Comparison of ENCODE assay signal across 1 cellular context in the genomic region with DNA sequence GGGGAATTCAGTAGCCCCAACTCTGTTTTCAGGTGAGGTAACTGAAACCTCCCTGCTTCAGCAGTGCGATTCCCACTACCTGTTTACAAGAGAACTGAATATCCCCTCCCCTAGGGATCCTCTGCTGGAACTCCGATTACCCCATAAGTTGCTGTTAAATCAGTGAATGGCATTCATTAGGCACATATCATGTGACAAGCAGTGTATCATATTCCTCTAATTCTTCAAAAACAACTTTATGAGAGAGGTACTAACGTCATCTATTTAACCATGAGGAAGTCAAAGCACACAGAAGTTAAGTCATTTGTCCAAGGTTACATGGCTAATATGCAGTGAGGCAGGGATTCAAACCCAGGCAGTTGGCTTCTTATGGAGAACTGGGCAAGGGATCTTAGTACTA.
A peak's percentile ranks its signal among the peaks of the same experiment; 100 is the strongest.
TF ChIP-seq lines count a peak whose summit lies in the region.

No MANE protein-coding gene starts in this region.

TF ChIP-seq in A549, 52 proteins besides CTCF, POLR2A, EP300 and RAD21:
- TF ChIP-seq USF2 (IDR thresholded peaks at IDR 0.05) (peak; percentile 8; the same call in 1 of the 2 replicates), GATA3 (IDR thresholded peaks at IDR 0.05; ENCODE audit: borderline replicate concordance) (0 out of 2 replicates have a peak, but pooled peaks have one; percentile 27), SREBF2 (IDR thresholded peaks at IDR 0.05) (no peak)
